Comparison of ENCODE assay signal across 2 cellular contexts in the genomic region with DNA sequence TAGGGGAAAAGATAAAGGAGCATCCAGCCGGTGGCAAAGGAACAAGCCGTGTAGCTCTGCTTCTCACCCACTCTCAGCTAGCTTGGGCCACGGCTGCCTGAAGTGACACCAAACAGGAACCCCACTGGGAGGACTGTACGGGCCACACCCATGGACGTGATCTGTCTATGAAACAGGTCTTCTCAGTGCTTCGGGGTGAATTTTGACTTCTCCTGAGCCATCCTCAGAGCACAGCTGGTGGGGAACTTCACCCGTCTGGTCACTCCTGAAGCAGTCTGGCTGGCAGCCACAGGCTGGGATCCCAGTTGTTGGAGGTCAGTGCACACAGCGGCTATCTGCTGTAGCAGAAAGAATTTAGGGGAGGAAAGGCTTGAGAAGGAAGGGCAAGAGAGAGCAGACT.
TF ChIP-seq lines count a peak whose summit lies in the region.

No MANE protein-coding gene starts in this region.

TF ChIP-seq in A549, 52 proteins besides CTCF, POLR2A, EP300 and RAD21 (continued from another document):
- no peak for TF ChIP-seq RARB (CRISPR knock-in tag; IDR thresholded peaks at IDR 0.05)
- TF ChIP-seq, protein P1, sequence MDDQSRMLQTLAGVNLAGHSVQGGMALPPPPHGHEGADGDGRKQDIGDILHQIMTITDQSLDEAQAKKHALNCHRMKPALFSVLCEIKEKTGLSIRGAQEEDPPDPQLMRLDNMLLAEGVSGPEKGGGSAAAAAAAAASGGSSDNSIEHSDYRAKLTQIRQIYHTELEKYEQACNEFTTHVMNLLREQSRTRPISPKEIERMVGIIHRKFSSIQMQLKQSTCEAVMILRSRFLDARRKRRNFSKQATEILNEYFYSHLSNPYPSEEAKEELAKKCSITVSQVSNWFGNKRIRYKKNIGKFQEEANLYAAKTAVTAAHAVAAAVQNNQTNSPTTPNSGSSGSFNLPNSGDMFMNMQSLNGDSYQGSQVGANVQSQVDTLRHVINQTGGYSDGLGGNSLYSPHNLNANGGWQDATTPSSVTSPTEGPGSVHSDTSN (IDR thresholded peaks at IDR 0.05): no peak
- no peak for TF ChIP-seq FOXS1 (CRISPR knock-in tag; IDR thresholded peaks at IDR 0.05)
- TF ChIP-seq JUNB (IDR thresholded peaks at IDR 0.05): no peak
- no peak for TF ChIP-seq CBX8 (IDR thresholded peaks at IDR 0.05)
- no peak for TF ChIP-seq NR3C1 (IDR thresholded peaks at IDR 0.05)
- TF ChIP-seq ESRRA (IDR thresholded peaks at IDR 0.05; ENCODE audit: borderline replicate concordance, low read length): no peak
- TF ChIP-seq, protein P2, sequence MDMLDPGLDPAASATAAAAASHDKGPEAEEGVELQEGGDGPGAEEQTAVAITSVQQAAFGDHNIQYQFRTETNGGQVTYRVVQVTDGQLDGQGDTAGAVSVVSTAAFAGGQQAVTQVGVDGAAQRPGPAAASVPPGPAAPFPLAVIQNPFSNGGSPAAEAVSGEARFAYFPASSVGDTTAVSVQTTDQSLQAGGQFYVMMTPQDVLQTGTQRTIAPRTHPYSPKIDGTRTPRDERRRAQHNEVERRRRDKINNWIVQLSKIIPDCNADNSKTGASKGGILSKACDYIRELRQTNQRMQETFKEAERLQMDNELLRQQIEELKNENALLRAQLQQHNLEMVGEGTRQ (IDR thresholded peaks at IDR 0.05): no peak
- no peak for TF ChIP-seq MAFK (IDR thresholded peaks at IDR 0.05; ENCODE audit: partially characterized antibody)
- no peak for TF ChIP-seq ZSCAN20 (CRISPR knock-in tag; IDR thresholded peaks at IDR 0.05)
- no peak for TF ChIP-seq ZNF302 (CRISPR knock-in tag; IDR thresholded peaks at IDR 0.05)

TF ChIP-seq in H1, 55 proteins besides CTCF, POLR2A, EP300 and RAD21 (continued from another document):
- TF ChIP-seq HDAC6 (IDR thresholded peaks at IDR 0.05; ENCODE audit: low read depth, low read length): no peak
- TF ChIP-seq RBBP5 (IDR thresholded peaks at IDR 0.05; ENCODE audit: borderline replicate concordance, low read depth, low read length): no peak
- no peak for TF ChIP-seq TBP (IDR thresholded peaks at IDR 0.05; ENCODE audit: low read depth, low read length)
- TF ChIP-seq, protein P3, sequence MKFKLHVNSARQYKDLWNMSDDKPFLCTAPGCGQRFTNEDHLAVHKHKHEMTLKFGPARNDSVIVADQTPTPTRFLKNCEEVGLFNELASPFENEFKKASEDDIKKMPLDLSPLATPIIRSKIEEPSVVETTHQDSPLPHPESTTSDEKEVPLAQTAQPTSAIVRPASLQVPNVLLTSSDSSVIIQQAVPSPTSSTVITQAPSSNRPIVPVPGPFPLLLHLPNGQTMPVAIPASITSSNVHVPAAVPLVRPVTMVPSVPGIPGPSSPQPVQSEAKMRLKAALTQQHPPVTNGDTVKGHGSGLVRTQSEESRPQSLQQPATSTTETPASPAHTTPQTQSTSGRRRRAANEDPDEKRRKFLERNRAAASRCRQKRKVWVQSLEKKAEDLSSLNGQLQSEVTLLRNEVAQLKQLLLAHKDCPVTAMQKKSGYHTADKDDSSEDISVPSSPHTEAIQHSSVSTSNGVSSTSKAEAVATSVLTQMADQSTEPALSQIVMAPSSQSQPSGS (IDR thresholded peaks at IDR 0.05; ENCODE audit: low read length): no peak
- no peak for TF ChIP-seq EGR1 (IDR thresholded peaks at IDR 0.05; ENCODE audit: borderline replicate concordance, low read depth, low read length)
- TF ChIP-seq ZNF274 (IDR thresholded peaks at IDR 0.05; ENCODE audit: borderline replicate concordance, extremely low read depth, low read length): no peak
- TF ChIP-seq CBX8 (IDR thresholded peaks at IDR 0.05; ENCODE audit: borderline replicate concordance, low read depth, low read length): no peak
- TF ChIP-seq, protein P4, sequence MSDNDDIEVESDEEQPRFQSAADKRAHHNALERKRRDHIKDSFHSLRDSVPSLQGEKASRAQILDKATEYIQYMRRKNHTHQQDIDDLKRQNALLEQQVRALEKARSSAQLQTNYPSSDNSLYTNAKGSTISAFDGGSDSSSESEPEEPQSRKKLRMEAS (IDR thresholded peaks at IDR 0.05): no peak
- no peak for TF ChIP-seq BACH1 (IDR thresholded peaks at IDR 0.05; ENCODE audit: low read length)
- TF ChIP-seq SIRT6 (IDR thresholded peaks at IDR 0.05; ENCODE audit: low read length): no peak
TF ChIP-seq in H1: peak in this region for 0.
